In genomic region chr5:44632344-44632743, GRCh38 we compare ENCODE assay signal across 32 cellular contexts.
"Had no signal": no experiment of that assay in that cellular context is flagged by ENCODE, and none has a peak within 500 bp of the region (broad histone marks: within the 10 kb centered on the region; RNA-seq: fewer than 3 reads in every experiment).

No MANE protein-coding gene starts in this region.

- H3K27me3 Mint-ChIP-seq: activated B cell treated with CpG ODN at 0.5 μM for 24 hours; activated CD8-positive, alpha-beta T cell treated with anti-CD3 and anti-CD28 coated beads for 36 hours; activated naive CD8-positive, alpha-beta T cell; activated T-helper 17 cell treated with anti-CD3 and anti-CD28 coated beads, Interleukin-2, amount 50 U/mL, for 72 hours; central memory CD8-positive, alpha-beta T cell; effector memory CD8-positive, alpha-beta T cell; T-helper 17 cell had no signal

- ATAC-seq: activated CD4-positive, CD25-positive, alpha-beta regulatory T cell treated with anti-CD3 and anti-CD28 coated beads, Interleukin-2, amount 50 U/mL, for 24 hours; activated CD8-positive, alpha-beta T cell treated with anti-CD3 and anti-CD28 coated beads for 36 hours; activated T-cell treated with anti-CD3 and anti-CD28 coated beads, Interleukin-2, amount 50 U/mL, for 4 hours; activated T-helper 17 cell treated with anti-CD3 and anti-CD28 coated beads, Interleukin-2, amount 50 U/mL, for 72 hours; body of pancreas; effector memory CD8-positive, alpha-beta T cell; T-helper 17 cell had no signal

- H3K36me3 Mint-ChIP-seq: activated naive CD8-positive, alpha-beta T cell had no signal

- H3K4me3 ChIP-seq: body of pancreas, cardiac muscle cell, coronary artery, esophagus squamous epithelium had no signal

- H3K27ac ChIP-seq: body of pancreas, cardiac muscle cell, coronary artery, epithelial cell of prostate, esophagus squamous epithelium, WERI-Rb-1 had no signal

- H3K4me1 ChIP-seq: body of pancreas, esophagus squamous epithelium had no signal

- H3K27ac Mint-ChIP-seq: activated B cell treated with CpG ODN at 0.5 μM for 24 hours; activated CD8-positive, alpha-beta T cell treated with anti-CD3 and anti-CD28 coated beads for 36 hours; activated naive CD8-positive, alpha-beta T cell; activated T-helper 17 cell treated with anti-CD3 and anti-CD28 coated beads, Interleukin-2, amount 50 U/mL, for 72 hours; effector memory CD8-positive, alpha-beta T cell; T-helper 17 cell; T-helper 2 cell treated with Interferon-gamma antibody and Interleukin-4, amounts not matched to agents 5 μg/mL and 100 μg/mL, for 36 hours had no signal

- H3K27me3 ChIP-seq: body of pancreas, cardiac muscle cell, esophagus squamous epithelium had no signal

- H3K36me3 ChIP-seq: cardiac muscle cell, esophagus squamous epithelium, WERI-Rb-1 had no signal

- H3K9me3 ChIP-seq: body of pancreas, esophagus squamous epithelium had no signal

- H3K4me3 Mint-ChIP-seq: activated B cell treated with CpG ODN at 0.5 μM for 24 hours; activated CD8-positive, alpha-beta T cell treated with anti-CD3 and anti-CD28 coated beads for 36 hours; activated naive CD8-positive, alpha-beta T cell; activated T-cell treated with anti-CD3 and anti-CD28 coated beads, Interleukin-2, amount 50 U/mL, for 4 hours; activated T-helper 17 cell treated with anti-CD3 and anti-CD28 coated beads, Interleukin-2, amount 50 U/mL, for 72 hours; central memory CD8-positive, alpha-beta T cell; effector memory CD8-positive, alpha-beta T cell; T-helper 17 cell; T-helper 2 cell treated with Interferon-gamma antibody and Interleukin-4, amounts not matched to agents 5 μg/mL and 100 μg/mL, for 36 hours had no signal

- H3K4me1 Mint-ChIP-seq: activated B cell treated with CpG ODN at 0.5 μM for 24 hours; activated T-helper 17 cell treated with anti-CD3 and anti-CD28 coated beads, Interleukin-2, amount 50 U/mL, for 72 hours; central memory CD8-positive, alpha-beta T cell; T-helper 17 cell had no signal

- DNase-seq: activated B cell treated with CpG ODN at 0.5 μM for 24 hours; activated CD4-positive, alpha-beta T cell treated with anti-CD3 and anti-CD28 coated beads for 48 hours; activated CD4-positive, alpha-beta T cell treated with anti-CD3 and anti-CD28 coated beads, Interleukin-2, amount 50 U/mL, for 1 hour; activated CD4-positive, alpha-beta T cell treated with anti-CD3 and anti-CD28 coated beads, Interleukin-2, amount 50 U/mL, for 48 hours; activated CD8-positive, alpha-beta memory T cell treated with anti-CD3 and anti-CD28 coated beads for 24 hours; activated CD8-positive, alpha-beta T cell treated with anti-CD3 and anti-CD28 coated beads for 36 hours; activated effector memory CD4-positive, alpha-beta T cell treated with Interleukin-2 at 50 U/mL for 16 hours; activated gamma-delta T cell treated with Interleukin-2 at 50 U/mL for 16 hours; activated naive CD4-positive, alpha-beta T cell treated with anti-CD3 and anti-CD28 coated beads, Interleukin-2, amount 50 U/mL, for 16 hours; activated naive CD4-positive, alpha-beta T cell treated with Interleukin-2 at 50 U/mL for 16 hours; activated T-cell treated with anti-CD3 and anti-CD28 coated beads, Interleukin-2, amount 50 U/mL, for 4 hours; amygdala; aorta; body of pancreas; dermis blood vessel endothelial cell; effector CD4-positive, alpha-beta T cell; effector memory CD8-positive, alpha-beta T cell; esophagus squamous epithelium; foreskin fibroblast; head of caudate nucleus; T-helper 1 cell; T-helper 17 cell; T1000; WERI-Rb-1 had no signal
